ENCODE assay signal across 14 cellular contexts in genomic region chr2:45825001-45825651, GRCh38.
DNase-seq lines count a peak whose midpoint lies in the region; TF ChIP-seq lines count a peak whose summit lies in the region.
"Had no signal": no experiment of that assay in that cellular context is flagged by ENCODE, and none has a peak within 500 bp of the region (broad histone marks: within the 10 kb centered on the region; RNA-seq: fewer than 3 reads in every experiment).

No MANE protein-coding gene starts in this region.

- whole genome bisulfite sequencing in endodermal cell (ENCODE audit: insufficient coverage in 1 of 2, insufficient read length in 1 of 2), 2 experiments, result 89 to 97% methylated on average over 6 of the region's 6 CpGs

- H3K4me1 ChIP-seq in endodermal cell (ENCODE audit: control insufficient read depth, insufficient read depth, low read length) (no peaks in the 10 kb centered on the region), rectal smooth muscle tissue (ENCODE audit: control insufficient read depth, insufficient read depth, low read length) (peaks cover 38% of the 10 kb centered on the region), uterus (peaks cover 4 to 16% of the 10 kb centered on the region in 2 donors)

- TF ChIP-seq CTCF in endodermal cell (conservative IDR thresholded peaks at IDR 0.05) (peak; percentile 72), uterus (IDR thresholded peaks at IDR 0.05) (no peak)

- H3K27ac Mint-ChIP-seq in endodermal cell, result no peak overlapping the region
- H3K27ac Mint-ChIP-seq in activated T-helper 2 cell treated with anti-CD3 and anti-CD28 coated beads, Interferon-gamma antibody, Interleukin-2, Interleukin-4, amounts not matched to agents 10 μg/mL and 5 μg/mL and 100 μg/mL, durations not matched to agents 14 hours and 24 hours and 36 hours, result no peak overlapping the region
- H3K27ac Mint-ChIP-seq: neural progenitor cell, T-cell had no signal

- peaks cover 7% of the 10 kb centered on the region for H3K9me3 Mint-ChIP-seq in endodermal cell
- peaks cover 7% of the 10 kb centered on the region for H3K9me3 Mint-ChIP-seq in activated T-helper 2 cell treated with anti-CD3 and anti-CD28 coated beads, Interferon-gamma antibody, Interleukin-2, Interleukin-4, amounts not matched to agents 10 μg/mL and 5 μg/mL and 100 μg/mL, durations not matched to agents 14 hours and 24 hours and 36 hours

- H3K27ac ChIP-seq in endodermal cell (ENCODE audit: low read depth, low read length) (no peak overlapping the region), rectal smooth muscle tissue (ENCODE audit: low read depth, low read length) (peak overlapping the region; percentile 81), uterus (no peak overlapping the region)
- H3K27ac ChIP-seq: brain microvascular endothelial cell, neural progenitor cell had no signal

- H3K4me1 Mint-ChIP-seq in endodermal cell, result peaks cover 12% of the 10 kb centered on the region
- peaks cover 15% of the 10 kb centered on the region for H3K4me1 Mint-ChIP-seq in activated T-helper 2 cell treated with anti-CD3 and anti-CD28 coated beads, Interferon-gamma antibody, Interleukin-2, Interleukin-4, amounts not matched to agents 10 μg/mL and 5 μg/mL and 100 μg/mL, durations not matched to agents 14 hours and 24 hours and 36 hours (ENCODE audit: low read depth)

- in situ Hi-C loops in G401 (cut with HindIII; ENCODE audit: low sequenced_read_pairs), result no loop called here

- peaks cover 6% of the 10 kb centered on the region for H3K27me3 Mint-ChIP-seq in endodermal cell (ENCODE audit: insufficient read depth)
- peaks cover 3% of the 10 kb centered on the region for H3K27me3 Mint-ChIP-seq in activated T-helper 2 cell treated with anti-CD3 and anti-CD28 coated beads, Interferon-gamma antibody, Interleukin-2, Interleukin-4, amounts not matched to agents 10 μg/mL and 5 μg/mL and 100 μg/mL, durations not matched to agents 14 hours and 24 hours and 36 hours (ENCODE audit: low read depth)
- H3K27me3 Mint-ChIP-seq: T-cell had no signal

- H3K9ac ChIP-seq in endodermal cell (ENCODE audit: extremely low read depth, low read length, poor library complexity, severe bottlenecking) (no peak overlapping the region), rectal smooth muscle tissue (ENCODE audit: low read length) (no peak overlapping the region)
- H3K9ac ChIP-seq: neural progenitor cell had no signal

- no peak for TF ChIP-seq POLR2A in uterus (IDR thresholded peaks at IDR 0.05)

- H3K9me3 ChIP-seq in endodermal cell (ENCODE audit: control insufficient read depth, low read length) (peaks cover 2% of the 10 kb centered on the region), uterus (peaks cover 0 to under 1% of the 10 kb centered on the region in 2 donors)

- peak; percentile 15 for DNase-seq in NCI-H146 (lab: John Stamatoyannopoulos, UW)
- DNase-seq in NCI-H146 treated with DMSO at 0.1 percent for 48 hours (lab: John Stamatoyannopoulos, UW; ENCODE audit: unreplicated experiment), result no peak
- DNase-seq in M059J (ENCODE audit: low read depth), result peak; percentile 57
- no peak for DNase-seq in endodermal cell
- DNase-seq in uterus, result no peak
- DNase-seq in activated T-helper 2 cell treated with anti-CD3 and anti-CD28 coated beads, Interferon-gamma antibody, Interleukin-2, Interleukin-4, amounts not matched to agents 10 μg/mL and 5 μg/mL and 100 μg/mL, durations not matched to agents 14 hours and 24 hours and 36 hours (ENCODE audit: low spot score), result no peak
- no peak for DNase-seq in G401 (ENCODE audit: low spot score)
- DNase-seq: brain microvascular endothelial cell; effector CD8-positive, alpha-beta T cell; foreskin fibroblast; left colon had no signal

- no peak overlapping the region for H3K4me3 ChIP-seq in endodermal cell (ENCODE audit: low read length)
- no peak overlapping the region for H3K4me3 ChIP-seq in rectal smooth muscle tissue (ENCODE audit: low read length)
- no peak overlapping the region for H3K4me3 ChIP-seq in uterus
- H3K4me3 ChIP-seq: neural progenitor cell had no signal

- no peaks in the 10 kb centered on the region for H3K36me3 ChIP-seq in endodermal cell (ENCODE audit: control insufficient read depth, insufficient read depth, low read length)
- no peaks in the 10 kb centered on the region for H3K36me3 ChIP-seq in rectal smooth muscle tissue (ENCODE audit: control insufficient read depth, insufficient read depth, low read length)
- H3K36me3 ChIP-seq in uterus, result no peaks in the 10 kb centered on the region
- H3K36me3 ChIP-seq: brain microvascular endothelial cell, neural progenitor cell had no signal

- intact Hi-C loops in uterus (cut with DNase I; ENCODE audit: low total_unique reads), result no loop called here
- intact Hi-C loops in activated T-helper 2 cell treated with anti-CD3 and anti-CD28 coated beads, Interferon-gamma antibody, Interleukin-2, Interleukin-4, amounts not matched to agents 10 μg/mL and 5 μg/mL and 100 μg/mL, durations not matched to agents 14 hours and 24 hours and 36 hours (cut with micrococcal nuclease), result no loop called here

- H3K27me3 ChIP-seq in endodermal cell (ENCODE audit: control insufficient read depth, insufficient read depth, low read length, poor library complexity, severe bottlenecking), result peaks cover 14% of the 10 kb centered on the region
- H3K27me3 ChIP-seq in rectal smooth muscle tissue (ENCODE audit: control insufficient read depth, insufficient read depth, low read length), result no peaks in the 10 kb centered on the region
- H3K27me3 ChIP-seq in uterus, result no peaks in the 10 kb centered on the region
- H3K27me3 ChIP-seq: brain microvascular endothelial cell, neural progenitor cell had no signal

- no peak overlapping the region for H3K4me3 Mint-ChIP-seq in endodermal cell
- H3K4me3 Mint-ChIP-seq in activated T-helper 2 cell treated with anti-CD3 and anti-CD28 coated beads, Interferon-gamma antibody, Interleukin-2, Interleukin-4, amounts not matched to agents 10 μg/mL and 5 μg/mL and 100 μg/mL, durations not matched to agents 14 hours and 24 hours and 36 hours (ENCODE audit: low read depth), result no peak overlapping the region
- H3K4me3 Mint-ChIP-seq: neural progenitor cell, T-cell had no signal

- no peaks in the 10 kb centered on the region for H3K36me3 Mint-ChIP-seq in endodermal cell (ENCODE audit: low read depth)
- no peaks in the 10 kb centered on the region for H3K36me3 Mint-ChIP-seq in activated T-helper 2 cell treated with anti-CD3 and anti-CD28 coated beads, Interferon-gamma antibody, Interleukin-2, Interleukin-4, amounts not matched to agents 10 μg/mL and 5 μg/mL and 100 μg/mL, durations not matched to agents 14 hours and 24 hours and 36 hours (ENCODE audit: low read depth)

Comparison
In these comparisons a context has a peak if more than half of its experiments do, and no peak if none do; other contexts are left out.
1. DNase-seq: peak in NCI-H146 (single experiment) and M059J (single experiment); none in NCI-H146 treated with DMSO at 0.1 percent for 48 hours (single experiment), endodermal cell (single experiment), uterus (0 of 2), activated T-helper 2 cell treated with anti-CD3 and anti-CD28 coated beads, Interferon-gamma antibody, Interleukin-2, Interleukin-4, amounts not matched to agents 10 μg/mL and 5 μg/mL and 100 μg/mL, durations not matched to agents 14 hours and 24 hours and 36 hours (single experiment) and G401 (single experiment).